Comparison of ENCODE assay signal across 17 cellular contexts in genomic region chr3:23874359-23875120, GRCh38. TPM values are rescaled to one million over a fixed set of nuclear protein-coding genes. Genes with fewer than 3 reads are reported as not detected.
DNase-seq lines count a peak whose midpoint lies in the region; FAIRE-seq and TF ChIP-seq lines count a peak whose summit lies in the region.
"Had no signal": no experiment of that assay in that cellular context is flagged by ENCODE, and none has a peak within 500 bp of the region (broad histone marks: within the 10 kb centered on the region; RNA-seq: fewer than 3 reads in every experiment).

No MANE protein-coding gene starts in this region.

- peak overlapping the region; percentile 40 for H3K27ac ChIP-seq in AG04450 (ENCODE audit: low read depth, low read length)
- H3K27ac ChIP-seq: thoracic aorta had no signal

- POLR2A ChIA-PET in AG04450 (lab: Yijun Ruan, JAX) = interaction anchor here (1.0 kb wide), 2 partner anchors 42 kb away, joined by 3 to 4 read pairs; partner anchors contain the start of genes NKIRAS1 and RPL15

- peaks cover 5% of the 10 kb centered on the region for H3K4me1 Mint-ChIP-seq in mesothelial cell of epicardium

- H3K4me3 Mint-ChIP-seq in mesothelial cell of epicardium = no peak overlapping the region
- H3K4me3 Mint-ChIP-seq: activated CD8-positive, alpha-beta T cell treated with anti-CD3 and anti-CD28 coated beads for 36 hours had no signal

- TF ChIP-seq CTCF in AG04450 (IDR thresholded peaks at IDR 0.05; ENCODE audit: low read depth, low read length) = no peak
- TF ChIP-seq CTCF in epithelial cell of esophagus (IDR thresholded peaks at IDR 0.05; ENCODE audit: insufficient read depth, low read depth, low read length, missing control alignments) = no peak
- no peak for TF ChIP-seq CTCF in mesothelial cell of epicardium (IDR thresholded peaks at IDR 0.05; ENCODE audit: unreplicated experiment)
- no peak for TF ChIP-seq CTCF in GM13977 (IDR thresholded peaks at IDR 0.05; ENCODE audit: extremely low read depth, insufficient read depth, missing control alignments)

- FAIRE-seq in H54 (lab: Jason Lieb, UNC) = no peak
- FAIRE-seq: TTC549 had no signal

- peak; percentile 54 for DNase-seq in AG04450 (ENCODE audit: low read depth, low spot score)
- DNase-seq in NCI-H526 treated with DMSO at 0.1 percent for 48 hours (lab: John Stamatoyannopoulos, UW) = peak; percentile 82
- peak; percentile 74 for DNase-seq in epithelial cell of esophagus (ENCODE audit: low read depth)
- DNase-seq in mesothelial cell of epicardium (ENCODE audit: low spot score in 2 of 2, unreplicated experiment in 2 of 2) = no peak
- DNase-seq in GM13977 (ENCODE audit: low spot score) = no peak
- no peak for DNase-seq in NOMO-1 (lab: John Stamatoyannopoulos, UW; ENCODE audit: unreplicated experiment in 2 of 2)
- no peak for DNase-seq in H54 (ENCODE audit: insufficient read length, low spot score)
- DNase-seq in activated T-cell treated with anti-CD3 and anti-CD28 coated beads for 4 hours = no peak
- DNase-seq: ACHN; activated CD8-positive, alpha-beta T cell treated with anti-CD3 and anti-CD28 coated beads for 36 hours; caudate nucleus; MG63; NK-92 treated with Interleukin-12 subunit alpha and Interleukin-12 subunit beta, amount 100 ng/mL, for 24 hours; nucleus accumbens had no signal

- peaks cover 18% of the 10 kb centered on the region for H3K36me3 Mint-ChIP-seq in mesothelial cell of epicardium

- H3K4me3 ChIP-seq in AG04450 (ENCODE audit: low read depth, low read length) (no peak overlapping the region), epithelial cell of esophagus (ENCODE audit: low read length) (no peak overlapping the region)
- H3K4me3 ChIP-seq: lung, MG63, thoracic aorta had no signal

- in situ Hi-C loops in GM13977 (cut with MboI; ENCODE audit: low pct_unique_long_range_greater_than_20kb, low sequenced_read_pairs, unreplicated experiment) = loop anchor here (25.0 kb wide), 1 partner anchor 363 kb away; no protein-coding TSS in a partner anchor

- H3K27me3 ChIP-seq in AG04450 (ENCODE audit: control insufficient read depth, insufficient read depth, low read length) = no peaks in the 10 kb centered on the region
- H3K27me3 ChIP-seq: MG63 had no signal

- CTCF ChIA-PET in AG04450 (lab: Charles Lee) = interaction anchor here (0.6 to 4.6 kb wide), 3 partner anchors 14 to 28 kb away, joined by 3 to 38 read pairs (median 8); no protein-coding TSS in a partner anchor

- peaks cover 3% of the 10 kb centered on the region; the same call in 1 of the 2 replicates for H3K9me3 ChIP-seq in AG04450 (ENCODE audit: control insufficient read depth, insufficient read depth, low read length)
- H3K9me3 ChIP-seq: MG63, thoracic aorta had no signal

- no peaks in the 10 kb centered on the region for H3K27me3 Mint-ChIP-seq in mesothelial cell of epicardium (ENCODE audit: low read depth)
- H3K27me3 Mint-ChIP-seq: activated CD8-positive, alpha-beta T cell treated with anti-CD3 and anti-CD28 coated beads for 36 hours had no signal

- TF ChIP-seq POLR2A in H54 (IDR thresholded peaks at IDR 0.05; ENCODE audit: low read depth, low read length) = no peak

- peak overlapping the region; percentile 19 for H3K27ac Mint-ChIP-seq in mesothelial cell of epicardium
- H3K27ac Mint-ChIP-seq: activated CD8-positive, alpha-beta T cell treated with anti-CD3 and anti-CD28 coated beads for 36 hours had no signal

- H3K9me3 Mint-ChIP-seq in mesothelial cell of epicardium = peaks cover 13% of the 10 kb centered on the region
- H3K9me3 Mint-ChIP-seq: activated CD8-positive, alpha-beta T cell treated with anti-CD3 and anti-CD28 coated beads for 36 hours had no signal

RNA-seq across cellular contexts. Expression of gene NKIRAS1, which starts 42.2 kb away (rescaled TPM):
- polyA plus RNA-seq in AG04450 (2011; rRNA removed) = 6.5 and 10.4 TPM in 2 replicates
- 4.6 and 4.7 TPM in 2 replicates for polyA minus RNA-seq in AG04450 (2011; rRNA and poly(A)+ RNA removed)
- total RNA-seq in mesothelial cell of epicardium = 8.0 to 8.7 TPM (median 8.1 TPM) in 3 replicates

RNA-seq across cellular contexts. Expression of gene RPL15, which starts 42.4 kb away (rescaled TPM):
- 3,614 and 3,910 TPM in 2 replicates for polyA plus RNA-seq in AG04450 (2011; rRNA removed)
- polyA minus RNA-seq in AG04450 (2011; rRNA and poly(A)+ RNA removed) = 1,474 and 1,844 TPM in 2 replicates
- total RNA-seq in mesothelial cell of epicardium = 1,989 to 2,052 TPM (median 2,046 TPM) in 3 replicates

Comparison
In these comparisons a context has a peak if more than half of its experiments do, and no peak if none do; other contexts are left out.
1. DNase-seq: peak in AG04450 (single experiment), NCI-H526 treated with DMSO at 0.1 percent for 48 hours (single experiment) and epithelial cell of esophagus (single experiment); none in mesothelial cell of epicardium (0 of 2), GM13977 (single experiment), NOMO-1 (0 of 2), H54 (single experiment) and activated T-cell treated with anti-CD3 and anti-CD28 coated beads for 4 hours (single experiment).